Comparison of ENCODE assay signal across 14 cellular contexts in genomic region chr1:200400556-200400955, GRCh38. TPM values are rescaled to one million over a fixed set of nuclear protein-coding genes. Genes with fewer than 3 reads are reported as not detected.
A peak's percentile ranks its signal among the peaks of the same experiment; 100 is the strongest.
DNase-seq lines count a peak whose midpoint lies in the region.
"Had no signal": no experiment of that assay in that cellular context is flagged by ENCODE, and none has a peak within 500 bp of the region (broad histone marks: within the 10 kb centered on the region; RNA-seq: fewer than 3 reads in every experiment).

No MANE protein-coding gene starts in this region.

- H3K4me3 ChIP-seq in Karpas-422 (ENCODE audit: low read length) = no peak overlapping the region
- H3K4me3 ChIP-seq: SJCRH30 had no signal

- no peaks in the 10 kb centered on the region for H4K20me1 ChIP-seq in Karpas-422 (ENCODE audit: insufficient read depth, low read depth, low read length)

- H3K4me2 ChIP-seq in Karpas-422 (ENCODE audit: low read depth, low read length, poor library complexity, severe bottlenecking) = peak overlapping the region; percentile 34

- H3K9ac ChIP-seq in Karpas-422 (ENCODE audit: low read length) = no peak overlapping the region

- peaks cover 32% of the 10 kb centered on the region for H3K36me3 ChIP-seq in Karpas-422 (ENCODE audit: insufficient read depth, low read length)

- H3K27ac ChIP-seq in Karpas-422 (ENCODE audit: low read length) = peak overlapping the region; percentile 32
- H3K27ac ChIP-seq: RWPE1, SJCRH30 had no signal

- H3K79me2 ChIP-seq in Karpas-422 (ENCODE audit: low read length) = peaks cover 63% of the 10 kb centered on the region

- peak; percentile 63 for DNase-seq in COLO829 (ENCODE audit: low spot score)
- no peak for DNase-seq in Karpas-422
- peak; percentile 76 for DNase-seq in globus pallidus (ENCODE audit: low spot score)
- peak; percentile 51 for DNase-seq in putamen (ENCODE audit: low spot score)
- DNase-seq in NCI-H748 (lab: John Stamatoyannopoulos, UW; ENCODE audit: unreplicated experiment) = no peak
- DNase-seq in AML-193 (lab: John Stamatoyannopoulos, UW) = no peak
- no peak for DNase-seq in NK-92 treated with Interleukin-12 subunit alpha and Interleukin-12 subunit beta, amount 100 ng/mL, for 24 hours (lab: John Stamatoyannopoulos, UW)
- DNase-seq: COR-L47, DMS153, NCI-H187 treated with DMSO at 0.1 percent for 48 hours, NCI-H446, NCI-H748 treated with DMSO at 0.1 percent for 48 hours, SJCRH30 had no signal

- H3K4me1 ChIP-seq in Karpas-422 (ENCODE audit: low read length) = peaks cover 58% of the 10 kb centered on the region
- H3K4me1 ChIP-seq: SJCRH30 had no signal

- no peak overlapping the region for H2AFZ ChIP-seq in Karpas-422 (ENCODE audit: low read length)

- no peaks in the 10 kb centered on the region for H3K27me3 ChIP-seq in Karpas-422 (ENCODE audit: low read length)
- H3K27me3 ChIP-seq: SJCRH30 had no signal

- no peaks in the 10 kb centered on the region for H3K9me3 ChIP-seq in Karpas-422 (ENCODE audit: low read length)
- H3K9me3 ChIP-seq: SJCRH30 had no signal

- no peaks in the 10 kb centered on the region; the same call in 1 of the 2 replicates for H3K9me2 ChIP-seq in Karpas-422 (replicated peaks; ENCODE audit: insufficient read depth, low read length)

RNA-seq across cellular contexts. Expression of gene ZNF281, which starts 9.3 kb away (rescaled TPM):
- total RNA-seq in Karpas-422 (2014; rRNA removed; shearing (Covaris generic); ENCODE audit: low replicate concordance) = 21.7 and 31.1 TPM in 2 replicates

Comparison
In these comparisons a context has a peak if more than half of its experiments do, and no peak if none do; other contexts are left out.
1. DNase-seq: peak in COLO829 (single experiment), globus pallidus (single experiment) and putamen (single experiment); none in Karpas-422 (single experiment), NCI-H748 (single experiment), AML-193 (0 of 2) and NK-92 treated with Interleukin-12 subunit alpha and Interleukin-12 subunit beta, amount 100 ng/mL, for 24 hours (single experiment).